Comparison of ENCODE assay signal across 1 cellular context in the genomic region with DNA sequence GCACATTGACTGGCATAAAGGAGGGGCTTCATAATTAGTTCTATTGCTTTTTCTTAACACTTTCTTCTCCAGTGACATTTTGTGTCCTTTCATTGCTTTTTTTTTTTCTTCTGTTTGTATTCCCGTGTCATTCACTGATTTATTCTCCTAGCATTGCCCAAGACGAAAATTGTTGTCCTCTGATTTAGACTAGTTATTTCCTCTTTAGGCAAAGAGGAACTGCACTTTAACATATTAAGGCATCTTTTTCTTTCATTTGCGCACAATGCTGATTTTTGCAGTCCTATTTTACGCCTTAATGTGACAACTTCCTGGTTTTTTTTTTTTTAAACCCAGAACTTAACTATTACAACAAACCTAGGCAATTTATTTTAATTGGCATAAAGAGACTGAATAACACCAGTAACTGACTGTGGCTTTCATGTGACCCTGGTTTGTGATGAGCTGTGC.
A peak's percentile ranks its signal among the peaks of the same experiment; 100 is the strongest.
TF ChIP-seq lines count a peak whose summit lies in the region.

No MANE protein-coding gene starts in this region.

TF ChIP-seq in GM12878, 131 proteins besides CTCF, POLR2A, EP300 and RAD21 (continued from another document):
- TF ChIP-seq, protein P1, sequence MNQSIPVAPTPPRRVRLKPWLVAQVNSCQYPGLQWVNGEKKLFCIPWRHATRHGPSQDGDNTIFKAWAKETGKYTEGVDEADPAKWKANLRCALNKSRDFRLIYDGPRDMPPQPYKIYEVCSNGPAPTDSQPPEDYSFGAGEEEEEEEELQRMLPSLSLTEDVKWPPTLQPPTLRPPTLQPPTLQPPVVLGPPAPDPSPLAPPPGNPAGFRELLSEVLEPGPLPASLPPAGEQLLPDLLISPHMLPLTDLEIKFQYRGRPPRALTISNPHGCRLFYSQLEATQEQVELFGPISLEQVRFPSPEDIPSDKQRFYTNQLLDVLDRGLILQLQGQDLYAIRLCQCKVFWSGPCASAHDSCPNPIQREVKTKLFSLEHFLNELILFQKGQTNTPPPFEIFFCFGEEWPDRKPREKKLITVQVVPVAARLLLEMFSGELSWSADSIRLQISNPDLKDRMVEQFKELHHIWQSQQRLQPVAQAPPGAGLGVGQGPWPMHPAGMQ (IDR thresholded peaks at IDR 0.05; ENCODE audit: borderline replicate concordance) = no peak
- TF ChIP-seq GATAD2B (conservative IDR thresholded peaks at IDR 0.05; ENCODE audit: low read depth) (no peak), HDAC2 (IDR thresholded peaks at IDR 0.05) (no peak), IKZF2 (IDR thresholded peaks at IDR 0.05) (peak in 1 of 2 experiments; percentile 33; a peak in 2 of 4 replicates), ZNF384 (IDR thresholded peaks at IDR 0.05; ENCODE audit: borderline replicate concordance, low read depth, low read length) (peak; percentile 80)
- TF ChIP-seq, protein P2, sequence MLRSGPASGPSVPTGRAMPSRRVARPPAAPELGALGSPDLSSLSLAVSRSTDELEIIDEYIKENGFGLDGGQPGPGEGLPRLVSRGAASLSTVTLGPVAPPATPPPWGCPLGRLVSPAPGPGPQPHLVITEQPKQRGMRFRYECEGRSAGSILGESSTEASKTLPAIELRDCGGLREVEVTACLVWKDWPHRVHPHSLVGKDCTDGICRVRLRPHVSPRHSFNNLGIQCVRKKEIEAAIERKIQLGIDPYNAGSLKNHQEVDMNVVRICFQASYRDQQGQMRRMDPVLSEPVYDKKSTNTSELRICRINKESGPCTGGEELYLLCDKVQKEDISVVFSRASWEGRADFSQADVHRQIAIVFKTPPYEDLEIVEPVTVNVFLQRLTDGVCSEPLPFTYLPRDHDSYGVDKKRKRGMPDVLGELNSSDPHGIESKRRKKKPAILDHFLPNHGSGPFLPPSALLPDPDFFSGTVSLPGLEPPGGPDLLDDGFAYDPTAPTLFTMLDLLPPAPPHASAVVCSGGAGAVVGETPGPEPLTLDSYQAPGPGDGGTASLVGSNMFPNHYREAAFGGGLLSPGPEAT (IDR thresholded peaks at IDR 0.05; ENCODE audit: low read depth) = peak; percentile 41; the same call in 1 of the 2 replicates
- TF ChIP-seq, protein P3, sequence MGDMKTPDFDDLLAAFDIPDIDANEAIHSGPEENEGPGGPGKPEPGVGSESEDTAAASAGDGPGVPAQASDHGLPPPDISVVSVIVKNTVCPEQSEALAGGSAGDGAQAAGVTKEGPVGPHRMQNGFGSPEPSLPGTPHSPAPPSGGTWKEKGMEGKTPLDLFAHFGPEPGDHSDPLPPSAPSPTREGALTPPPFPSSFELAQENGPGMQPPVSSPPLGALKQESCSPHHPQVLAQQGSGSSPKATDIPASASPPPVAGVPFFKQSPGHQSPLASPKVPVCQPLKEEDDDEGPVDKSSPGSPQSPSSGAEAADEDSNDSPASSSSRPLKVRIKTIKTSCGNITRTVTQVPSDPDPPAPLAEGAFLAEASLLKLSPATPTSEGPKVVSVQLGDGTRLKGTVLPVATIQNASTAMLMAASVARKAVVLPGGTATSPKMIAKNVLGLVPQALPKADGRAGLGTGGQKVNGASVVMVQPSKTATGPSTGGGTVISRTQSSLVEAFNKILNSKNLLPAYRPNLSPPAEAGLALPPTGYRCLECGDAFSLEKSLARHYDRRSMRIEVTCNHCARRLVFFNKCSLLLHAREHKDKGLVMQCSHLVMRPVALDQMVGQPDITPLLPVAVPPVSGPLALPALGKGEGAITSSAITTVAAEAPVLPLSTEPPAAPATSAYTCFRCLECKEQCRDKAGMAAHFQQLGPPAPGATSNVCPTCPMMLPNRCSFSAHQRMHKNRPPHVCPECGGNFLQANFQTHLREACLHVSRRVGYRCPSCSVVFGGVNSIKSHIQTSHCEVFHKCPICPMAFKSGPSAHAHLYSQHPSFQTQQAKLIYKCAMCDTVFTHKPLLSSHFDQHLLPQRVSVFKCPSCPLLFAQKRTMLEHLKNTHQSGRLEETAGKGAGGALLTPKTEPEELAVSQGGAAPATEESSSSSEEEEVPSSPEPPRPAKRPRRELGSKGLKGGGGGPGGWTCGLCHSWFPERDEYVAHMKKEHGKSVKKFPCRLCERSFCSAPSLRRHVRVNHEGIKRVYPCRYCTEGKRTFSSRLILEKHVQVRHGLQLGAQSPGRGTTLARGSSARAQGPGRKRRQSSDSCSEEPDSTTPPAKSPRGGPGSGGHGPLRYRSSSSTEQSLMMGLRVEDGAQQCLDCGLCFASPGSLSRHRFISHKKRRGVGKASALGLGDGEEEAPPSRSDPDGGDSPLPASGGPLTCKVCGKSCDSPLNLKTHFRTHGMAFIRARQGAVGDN (IDR thresholded peaks at IDR 0.05) = 0 out of 2 replicates have a peak, but pooled peaks have one; percentile 23
- TF ChIP-seq, protein P4, sequence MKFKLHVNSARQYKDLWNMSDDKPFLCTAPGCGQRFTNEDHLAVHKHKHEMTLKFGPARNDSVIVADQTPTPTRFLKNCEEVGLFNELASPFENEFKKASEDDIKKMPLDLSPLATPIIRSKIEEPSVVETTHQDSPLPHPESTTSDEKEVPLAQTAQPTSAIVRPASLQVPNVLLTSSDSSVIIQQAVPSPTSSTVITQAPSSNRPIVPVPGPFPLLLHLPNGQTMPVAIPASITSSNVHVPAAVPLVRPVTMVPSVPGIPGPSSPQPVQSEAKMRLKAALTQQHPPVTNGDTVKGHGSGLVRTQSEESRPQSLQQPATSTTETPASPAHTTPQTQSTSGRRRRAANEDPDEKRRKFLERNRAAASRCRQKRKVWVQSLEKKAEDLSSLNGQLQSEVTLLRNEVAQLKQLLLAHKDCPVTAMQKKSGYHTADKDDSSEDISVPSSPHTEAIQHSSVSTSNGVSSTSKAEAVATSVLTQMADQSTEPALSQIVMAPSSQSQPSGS (IDR thresholded peaks at IDR 0.05; ENCODE audit: low read length) = peak; percentile 36; the same call in 1 of the 2 replicates
